In genomic region chr14:105064721-105065143, GRCh38 we compare ENCODE assay signal across 9 cellular contexts. TPM values are rescaled to one million over a fixed set of nuclear protein-coding genes. Genes with fewer than 3 reads are reported as not detected.
DNase-seq lines count a peak whose midpoint lies in the region; ATAC-seq and TF ChIP-seq lines count a peak whose summit lies in the region.
"Had no signal": no experiment of that assay in that cellular context is flagged by ENCODE, and none has a peak within 500 bp of the region (broad histone marks: within the 10 kb centered on the region; RNA-seq: fewer than 3 reads in every experiment).

No MANE protein-coding gene starts in this region.

- H3K79me2 ChIP-seq in trophoblast cell (ENCODE audit: control insufficient read depth, insufficient read depth, low read length, poor library complexity) = no peaks in the 10 kb centered on the region

- intact Hi-C loops in sciatic nerve (cut with DNase I) = no loop called here

- DNase-seq in fibroblast of peridontal ligament (ENCODE audit: extremely low read depth) (peak; percentile 12), sciatic nerve (ENCODE audit: low spot score) (peak; percentile 62), NCI-H774 (lab: John Stamatoyannopoulos, UW) (no peak), NCI-H510A treated with DMSO at 0.1 percent for 48 hours (lab: John Stamatoyannopoulos, UW) (no peak), trophoblast cell (no peak)

- no peak overlapping the region for H3K9ac ChIP-seq in trophoblast cell (ENCODE audit: low read length)

- no peak overlapping the region for H2BK120ac ChIP-seq in trophoblast cell (ENCODE audit: insufficient read depth, low read length, poor library complexity)

- H3K27me3 ChIP-seq in trophoblast cell (ENCODE audit: insufficient read depth, low read length) = no peaks in the 10 kb centered on the region

- no peak overlapping the region for H2AK5ac ChIP-seq in trophoblast cell (ENCODE audit: low read length)

- H3K23ac ChIP-seq in trophoblast cell (ENCODE audit: low read length) = no peak overlapping the region

- no peak overlapping the region for H2AFZ ChIP-seq in trophoblast cell (ENCODE audit: insufficient read depth, low read length, poor library complexity)

- no peak overlapping the region for H3K4me2 ChIP-seq in trophoblast cell (ENCODE audit: low read length)

- no CpG with 5 or more reads among the region's 12 CpGs for WGBS in trophoblast cell (ENCODE audit: extremely low coverage, insufficient coverage, insufficient read length)

- no peak for TF ChIP-seq CTCF in GM12875 (IDR thresholded peaks at IDR 0.05; ENCODE audit: borderline replicate concordance, insufficient read depth, low read depth, low read length)

- H4K8ac ChIP-seq in trophoblast cell (ENCODE audit: low read depth, low read length) = no peak overlapping the region

- H3K4me3 ChIP-seq in GM12875 (ENCODE audit: low read depth, low read length) = peak overlapping the region; percentile 68
- H3K4me3 ChIP-seq in trophoblast cell (ENCODE audit: low read depth, low read length) = no peak overlapping the region

- no peak overlapping the region for H2BK12ac ChIP-seq in trophoblast cell (ENCODE audit: low read length)

- H4K12ac ChIP-seq in trophoblast cell (ENCODE audit: low read depth, low read length) = no peak overlapping the region

- peaks cover 3% of the 10 kb centered on the region for H3K9me3 ChIP-seq in trophoblast cell (ENCODE audit: insufficient read depth, low read depth, low read length)

- peaks cover 3 to 8% of the 10 kb centered on the region in 2 experiments for H3K4me1 ChIP-seq in trophoblast cell (ENCODE audit: control insufficient read depth in 1 of 2, insufficient read depth in 2 of 2, low read length in 2 of 2)

- H3K27ac ChIP-seq in trophoblast cell (ENCODE audit: low read depth, low read length) = no peak overlapping the region

- no peaks in the 10 kb centered on the region for H3K79me1 ChIP-seq in trophoblast cell (ENCODE audit: low read length)

- H3K14ac ChIP-seq in trophoblast cell (ENCODE audit: low read length) = no peak overlapping the region

- H2BK5ac ChIP-seq in trophoblast cell (ENCODE audit: low read depth, low read length, poor library complexity) = no peak overlapping the region

- no peak overlapping the region for H4K91ac ChIP-seq in trophoblast cell (ENCODE audit: low read depth, low read length)

- no peaks in the 10 kb centered on the region for H3K36me3 ChIP-seq in trophoblast cell (ENCODE audit: control insufficient read depth in 1 of 2, insufficient read depth in 2 of 2, low read length in 2 of 2)

- H3K18ac ChIP-seq in trophoblast cell (ENCODE audit: low read length) = no peak overlapping the region

- H3K4ac ChIP-seq in trophoblast cell (ENCODE audit: low read depth, low read length) = no peak overlapping the region

- ATAC-seq in SK-N-SH treated with all-trans-retinoic acid at 6 μM for 48 hours (peak; percentile 59), sciatic nerve (peak; percentile 30), GM21447 (IDR thresholded peaks at IDR 0.05; ENCODE audit: unreplicated experiment) (no peak)
- ATAC-seq: HCT116 had no signal

TF ChIP-seq in SK-N-SH treated with all-trans-retinoic acid at 6 μM for 48 hours, 23 proteins besides CTCF, POLR2A, EP300 and RAD21:
- TF ChIP-seq ISL1 (CRISPR knock-in tag; IDR thresholded peaks at IDR 0.05) (no peak), CSDC2 (CRISPR knock-in tag; IDR thresholded peaks at IDR 0.05) (no peak), ZC3H10 (CRISPR knock-in tag; IDR thresholded peaks at IDR 0.05) (no peak), BACH2 (CRISPR knock-in tag; IDR thresholded peaks at IDR 0.05; ENCODE audit: borderline replicate concordance) (no peak), ESRRG (CRISPR knock-in tag; IDR thresholded peaks at IDR 0.05) (no peak), ZNF70 (CRISPR knock-in tag; IDR thresholded peaks at IDR 0.05) (no peak), SNAI2 (CRISPR knock-in tag; IDR thresholded peaks at IDR 0.05) (no peak)

RNA-seq across cellular contexts. Expression of gene GPR132, which starts 0.5 kb away (rescaled TPM):
- 3.2 TPM for total RNA-seq in sciatic nerve
- 0.04 and 0.10 TPM in 2 replicates for polyA plus RNA-seq in trophoblast cell (2013)

RNA-seq across cellular contexts. Expression of gene CDCA4, which starts 43.8 kb away (rescaled TPM):
- total RNA-seq in sciatic nerve = 5.5 TPM
- 16.8 and 18.1 TPM in 2 replicates for polyA plus RNA-seq in trophoblast cell (2013)

Comparison
In these comparisons a context has a peak if more than half of its experiments do, and no peak if none do; other contexts are left out.
1. DNase-seq: peak in fibroblast of peridontal ligament (single experiment) and sciatic nerve (single experiment); none in NCI-H774 (single experiment), NCI-H510A treated with DMSO at 0.1 percent for 48 hours (single experiment) and trophoblast cell (0 of 2).